Comparison of ENCODE assay signal across 3 cellular contexts in the genomic region with DNA sequence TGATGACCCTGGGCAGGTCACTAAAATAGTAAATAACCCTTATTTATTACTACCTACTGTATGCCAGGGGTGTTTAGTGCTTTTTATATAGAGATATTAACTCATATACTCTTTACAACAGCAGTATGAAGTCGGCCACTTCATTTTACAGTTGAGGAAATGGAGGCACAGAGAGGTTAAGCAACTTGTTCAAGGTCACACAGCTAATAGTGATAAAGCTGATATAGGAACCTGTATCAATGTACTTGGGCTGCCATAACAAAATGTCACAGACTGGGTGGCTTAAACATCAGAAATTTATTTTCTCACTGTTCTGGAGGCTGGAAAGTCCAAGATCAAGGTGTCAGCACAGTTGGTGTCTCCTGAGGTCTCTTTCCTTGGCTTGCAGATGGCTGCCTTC.
TF ChIP-seq lines count a peak whose summit lies in the region.

No MANE protein-coding gene starts in this region.

TF ChIP-seq in A549, 52 proteins besides CTCF, POLR2A, EP300 and RAD21:
- TF ChIP-seq ZFP36 (IDR thresholded peaks at IDR 0.05; ENCODE audit: borderline replicate concordance, partially characterized antibody) (peak; percentile 51), CBX2 (IDR thresholded peaks at IDR 0.05; ENCODE audit: borderline replicate concordance, low read depth) (no peak), JUN (IDR thresholded peaks at IDR 0.05) (no peak)

TF ChIP-seq in HEK293, 187 proteins besides CTCF, POLR2A, EP300 and RAD21:
- TF ChIP-seq, protein P1, sequence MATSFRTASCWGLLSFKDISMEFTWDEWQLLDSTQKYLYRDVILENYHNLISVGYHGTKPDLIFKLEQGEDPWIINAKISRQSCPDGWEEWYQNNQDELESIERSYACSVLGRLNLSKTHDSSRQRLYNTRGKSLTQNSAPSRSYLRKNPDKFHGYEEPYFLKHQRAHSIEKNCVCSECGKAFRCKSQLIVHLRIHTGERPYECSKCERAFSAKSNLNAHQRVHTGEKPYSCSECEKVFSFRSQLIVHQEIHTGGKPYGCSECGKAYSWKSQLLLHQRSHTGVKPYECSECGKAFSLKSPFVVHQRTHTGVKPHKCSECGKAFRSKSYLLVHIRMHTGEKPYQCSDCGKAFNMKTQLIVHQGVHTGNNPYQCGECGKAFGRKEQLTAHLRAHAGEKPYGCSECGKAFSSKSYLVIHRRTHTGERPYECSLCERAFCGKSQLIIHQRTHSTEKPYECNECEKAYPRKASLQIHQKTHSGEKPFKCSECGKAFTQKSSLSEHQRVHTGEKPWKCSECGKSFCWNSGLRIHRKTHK (tag by site-specific recombination; IDR thresholded peaks at IDR 0.05): no peak
- TF ChIP-seq SETDB1 (IDR thresholded peaks at IDR 0.05; ENCODE audit: insufficient read length, low read length) (no peak), EGR2 (tag by site-specific recombination; IDR thresholded peaks at IDR 0.05; ENCODE audit: low read depth) (no peak), ZNF768 (tag by site-specific recombination; IDR thresholded peaks at IDR 0.05) (peak; percentile 46; the same call in 1 of the 2 replicates)

TF ChIP-seq in H1, 55 proteins besides CTCF, POLR2A, EP300 and RAD21:
- TF ChIP-seq HDAC2 (IDR thresholded peaks at IDR 0.05; ENCODE audit: borderline replicate concordance in 1 of 2, low read depth in 2 of 2, low read length in 2 of 2) (peak in 1 of 2 experiments; percentile 41; a peak in 1 of 4 replicates), USF2 (IDR thresholded peaks at IDR 0.05; ENCODE audit: low read length) (no peak), RBBP5 (IDR thresholded peaks at IDR 0.05; ENCODE audit: borderline replicate concordance, low read depth, low read length) (no peak), KDM1A (IDR thresholded peaks at IDR 0.05; ENCODE audit: borderline replicate concordance, low read length) (peak; percentile 88), BRCA1 (IDR thresholded peaks at IDR 0.05; ENCODE audit: low read depth, low read length) (no peak)
